1 cellular context compared by ENCODE assay signal in the genomic region with DNA sequence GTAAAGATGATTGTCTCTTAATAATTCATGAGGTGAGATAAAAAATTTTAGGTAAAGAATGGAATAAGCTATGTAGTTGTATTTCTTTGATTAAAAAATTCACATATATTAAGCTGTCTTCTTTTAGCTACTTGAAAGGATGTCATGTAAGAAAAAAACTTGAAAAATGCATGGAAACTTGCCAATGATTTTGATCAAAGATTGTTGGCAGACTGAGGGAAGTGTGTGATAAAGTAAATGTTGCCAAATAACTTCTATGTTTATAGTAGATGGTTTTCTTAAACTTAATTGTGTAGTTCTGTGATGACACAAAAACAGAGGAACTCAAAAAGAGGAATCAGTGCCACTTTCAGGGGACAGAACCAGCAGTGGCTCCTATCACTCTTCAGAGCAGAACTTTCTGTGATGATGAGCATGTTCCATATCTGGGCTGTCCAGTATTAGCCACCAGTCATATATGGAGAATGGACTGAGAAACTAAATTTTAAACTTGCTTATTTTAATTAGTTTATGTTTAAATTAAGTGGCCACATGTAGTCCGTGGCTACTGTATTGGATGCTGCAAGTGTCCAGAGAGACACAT.
TF ChIP-seq lines count a peak whose summit lies in the region.

No MANE protein-coding gene starts in this region.

TF ChIP-seq in SK-N-SH treated with all-trans-retinoic acid at 6 μM for 48 hours, 23 proteins besides CTCF, POLR2A, EP300 and RAD21 (continued from another document):
- TF ChIP-seq, protein P1, sequence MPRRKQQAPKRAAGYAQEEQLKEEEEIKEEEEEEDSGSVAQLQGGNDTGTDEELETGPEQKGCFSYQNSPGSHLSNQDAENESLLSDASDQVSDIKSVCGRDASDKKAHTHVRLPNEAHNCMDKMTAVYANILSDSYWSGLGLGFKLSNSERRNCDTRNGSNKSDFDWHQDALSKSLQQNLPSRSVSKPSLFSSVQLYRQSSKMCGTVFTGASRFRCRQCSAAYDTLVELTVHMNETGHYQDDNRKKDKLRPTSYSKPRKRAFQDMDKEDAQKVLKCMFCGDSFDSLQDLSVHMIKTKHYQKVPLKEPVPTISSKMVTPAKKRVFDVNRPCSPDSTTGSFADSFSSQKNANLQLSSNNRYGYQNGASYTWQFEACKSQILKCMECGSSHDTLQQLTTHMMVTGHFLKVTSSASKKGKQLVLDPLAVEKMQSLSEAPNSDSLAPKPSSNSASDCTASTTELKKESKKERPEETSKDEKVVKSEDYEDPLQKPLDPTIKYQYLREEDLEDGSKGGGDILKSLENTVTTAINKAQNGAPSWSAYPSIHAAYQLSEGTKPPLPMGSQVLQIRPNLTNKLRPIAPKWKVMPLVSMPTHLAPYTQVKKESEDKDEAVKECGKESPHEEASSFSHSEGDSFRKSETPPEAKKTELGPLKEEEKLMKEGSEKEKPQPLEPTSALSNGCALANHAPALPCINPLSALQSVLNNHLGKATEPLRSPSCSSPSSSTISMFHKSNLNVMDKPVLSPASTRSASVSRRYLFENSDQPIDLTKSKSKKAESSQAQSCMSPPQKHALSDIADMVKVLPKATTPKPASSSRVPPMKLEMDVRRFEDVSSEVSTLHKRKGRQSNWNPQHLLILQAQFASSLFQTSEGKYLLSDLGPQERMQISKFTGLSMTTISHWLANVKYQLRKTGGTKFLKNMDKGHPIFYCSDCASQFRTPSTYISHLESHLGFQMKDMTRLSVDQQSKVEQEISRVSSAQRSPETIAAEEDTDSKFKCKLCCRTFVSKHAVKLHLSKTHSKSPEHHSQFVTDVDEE (CRISPR knock-in tag; IDR thresholded peaks at IDR 0.05), result no peak
